In genomic region chr7:103915958-103916357, GRCh38 we compare ENCODE assay signal across 20 cellular contexts.
DNase-seq lines count a peak whose midpoint lies in the region; ATAC-seq and TF ChIP-seq lines count a peak whose summit lies in the region.
"Had no signal": no experiment of that assay in that cellular context is flagged by ENCODE, and none has a peak within 500 bp of the region (broad histone marks: within the 10 kb centered on the region; RNA-seq: fewer than 3 reads in every experiment).

No MANE protein-coding gene starts in this region.

- intact Hi-C loops in activated CD4-positive, alpha-beta memory T cell treated with anti-CD3 and anti-CD28 coated beads for 36 hours (cut with micrococcal nuclease), result no loop called here

- H3K36me3 ChIP-seq in MG63, result no peaks in the 10 kb centered on the region
- H3K36me3 ChIP-seq: heart left ventricle, upper lobe of left lung had no signal

- H3K4me3 Mint-ChIP-seq in activated CD4-positive, alpha-beta memory T cell treated with anti-CD3 and anti-CD28 coated beads for 36 hours, result no peak overlapping the region
- no peak overlapping the region for H3K4me3 Mint-ChIP-seq in activated CD4-positive, alpha-beta memory T cell treated with anti-CD3 and anti-CD28 coated beads, Interleukin-2, amount 10 ng/mL, durations not matched to agents 7 days and 5 days
- H3K4me3 Mint-ChIP-seq: activated naive CD8-positive, alpha-beta T cell; IgD-negative memory B cell; stimulated activated memory B cell treated with anti-CD40 and anti-IgM and Interleukin-4, amounts not matched to agents 10 μg/mL and 1 μg/mL and 100 μg/mL, for 72 hours had no signal

- no peaks in the 10 kb centered on the region for H3K27me3 ChIP-seq in MG63
- H3K27me3 ChIP-seq: upper lobe of left lung had no signal

- peak; percentile 10 for DNase-seq in activated CD4-positive, alpha-beta memory T cell treated with anti-CD3 and anti-CD28 coated beads for 36 hours
- no peak for DNase-seq in activated CD4-positive, alpha-beta memory T cell treated with anti-CD3 and anti-CD28 coated beads, Interleukin-2, amount 10 ng/mL, durations not matched to agents 7 days and 5 days
- DNase-seq in MG63 (peak; percentile 62), epithelial cell of esophagus (ENCODE audit: low read depth) (peak; percentile 74), retinal pigment epithelial cell (ENCODE audit: low read depth) (peak; percentile 41), NCI-H1436 treated with DMSO at 0.1 percent for 48 hours (lab: John Stamatoyannopoulos, UW) (no peak)
- DNase-seq: activated CD4-positive, CD25-positive, alpha-beta regulatory T cell treated with anti-CD3 and anti-CD28 coated beads, Interleukin-2, amount 50 U/mL, for 72 hours; activated T-cell treated with anti-CD3 and anti-CD28 coated beads, Interleukin-2, amount 50 U/mL, for 1 hour; central memory CD4-positive, alpha-beta T cell; heart left ventricle; kidney glomerular epithelial cell; NCI-H1436; NCI-H524; occipital lobe; upper lobe of left lung had no signal

- no peaks in the 10 kb centered on the region for H3K36me3 Mint-ChIP-seq in activated CD4-positive, alpha-beta memory T cell treated with anti-CD3 and anti-CD28 coated beads for 36 hours
- H3K36me3 Mint-ChIP-seq in activated CD4-positive, alpha-beta memory T cell treated with anti-CD3 and anti-CD28 coated beads, Interleukin-2, amount 10 ng/mL, durations not matched to agents 7 days and 5 days (ENCODE audit: low read depth), result no peaks in the 10 kb centered on the region
- H3K36me3 Mint-ChIP-seq: activated naive CD8-positive, alpha-beta T cell; IgD-negative memory B cell; stimulated activated memory B cell treated with anti-CD40 and anti-IgM and Interleukin-4, amounts not matched to agents 10 μg/mL and 1 μg/mL and 100 μg/mL, for 72 hours had no signal

- H3K27me3 Mint-ChIP-seq in activated CD4-positive, alpha-beta memory T cell treated with anti-CD3 and anti-CD28 coated beads for 36 hours, result peaks cover 5% of the 10 kb centered on the region
- peaks cover 7% of the 10 kb centered on the region for H3K27me3 Mint-ChIP-seq in activated CD4-positive, alpha-beta memory T cell treated with anti-CD3 and anti-CD28 coated beads, Interleukin-2, amount 10 ng/mL, durations not matched to agents 7 days and 5 days
- H3K27me3 Mint-ChIP-seq: stimulated activated memory B cell treated with anti-CD40 and anti-IgM and Interleukin-4, amounts not matched to agents 10 μg/mL and 1 μg/mL and 100 μg/mL, for 72 hours had no signal

- no peaks in the 10 kb centered on the region for H3K9me3 Mint-ChIP-seq in activated CD4-positive, alpha-beta memory T cell treated with anti-CD3 and anti-CD28 coated beads for 36 hours
- no peaks in the 10 kb centered on the region for H3K9me3 Mint-ChIP-seq in activated CD4-positive, alpha-beta memory T cell treated with anti-CD3 and anti-CD28 coated beads, Interleukin-2, amount 10 ng/mL, durations not matched to agents 7 days and 5 days
- H3K9me3 Mint-ChIP-seq: IgD-negative memory B cell had no signal

- TF ChIP-seq CTCF in epithelial cell of esophagus (IDR thresholded peaks at IDR 0.05; ENCODE audit: insufficient read depth, low read depth, low read length, missing control alignments) (no peak), retinal pigment epithelial cell (conservative IDR thresholded peaks at IDR 0.05; ENCODE audit: low read depth, low read length) (no peak)

- no peaks in the 10 kb centered on the region for H3K4me1 Mint-ChIP-seq in activated CD4-positive, alpha-beta memory T cell treated with anti-CD3 and anti-CD28 coated beads for 36 hours (ENCODE audit: low read depth)
- no peaks in the 10 kb centered on the region for H3K4me1 Mint-ChIP-seq in activated CD4-positive, alpha-beta memory T cell treated with anti-CD3 and anti-CD28 coated beads, Interleukin-2, amount 10 ng/mL, durations not matched to agents 7 days and 5 days
- H3K4me1 Mint-ChIP-seq: IgD-negative memory B cell; stimulated activated memory B cell treated with anti-CD40 and anti-IgM and Interleukin-4, amounts not matched to agents 10 μg/mL and 1 μg/mL and 100 μg/mL, for 72 hours had no signal

- H3K4me3 ChIP-seq in MG63 (no peak overlapping the region), epithelial cell of esophagus (ENCODE audit: low read length) (no peak overlapping the region), retinal pigment epithelial cell (ENCODE audit: low read length) (no peak overlapping the region)
- H3K4me3 ChIP-seq: heart left ventricle, upper lobe of left lung had no signal

- H3K27ac Mint-ChIP-seq in activated CD4-positive, alpha-beta memory T cell treated with anti-CD3 and anti-CD28 coated beads for 36 hours, result no peak overlapping the region
- no peak overlapping the region for H3K27ac Mint-ChIP-seq in activated CD4-positive, alpha-beta memory T cell treated with anti-CD3 and anti-CD28 coated beads, Interleukin-2, amount 10 ng/mL, durations not matched to agents 7 days and 5 days
- H3K27ac Mint-ChIP-seq: activated naive CD8-positive, alpha-beta T cell; IgD-negative memory B cell; stimulated activated memory B cell treated with anti-CD40 and anti-IgM and Interleukin-4, amounts not matched to agents 10 μg/mL and 1 μg/mL and 100 μg/mL, for 72 hours had no signal

- POLR2A ChIA-PET in activated CD4-positive, alpha-beta memory T cell treated with anti-CD3 and anti-CD28 coated beads for 36 hours (lab: Charles Lee), result no interaction called here
- POLR2A ChIA-PET in activated CD4-positive, alpha-beta memory T cell treated with anti-CD3 and anti-CD28 coated beads, Interleukin-2, amount 10 ng/mL, durations not matched to agents 7 days and 5 days (lab: Charles Lee), result no interaction called here

- ATAC-seq in HG02870 (IDR thresholded peaks at IDR 0.05; ENCODE audit: unreplicated experiment) (no peak), HG03354 (IDR thresholded peaks at IDR 0.05; ENCODE audit: poor library complexity, severe bottlenecking, unreplicated experiment) (no peak)
- ATAC-seq: heart left ventricle; stimulated activated memory B cell treated with anti-CD40 and anti-IgM and Interleukin-4, amounts not matched to agents 10 μg/mL and 1 μg/mL and 100 μg/mL, for 72 hours had no signal

- H3K9me3 ChIP-seq in MG63, result no peaks in the 10 kb centered on the region
- H3K9me3 ChIP-seq: heart left ventricle, upper lobe of left lung had no signal

- CTCF ChIA-PET in activated CD4-positive, alpha-beta memory T cell treated with anti-CD3 and anti-CD28 coated beads for 36 hours (lab: Charles Lee), result no interaction called here
- CTCF ChIA-PET in activated CD4-positive, alpha-beta memory T cell treated with anti-CD3 and anti-CD28 coated beads, Interleukin-2, amount 10 ng/mL, durations not matched to agents 7 days and 5 days (lab: Charles Lee), result no interaction called here

Comparison
In these comparisons a context has a peak if more than half of its experiments do, and no peak if none do; other contexts are left out.
1. DNase-seq: peak in activated CD4-positive, alpha-beta memory T cell treated with anti-CD3 and anti-CD28 coated beads for 36 hours (single experiment), MG63 (single experiment), epithelial cell of esophagus (single experiment) and retinal pigment epithelial cell (single experiment); none in activated CD4-positive, alpha-beta memory T cell treated with anti-CD3 and anti-CD28 coated beads, Interleukin-2, amount 10 ng/mL, durations not matched to agents 7 days and 5 days (single experiment) and NCI-H1436 treated with DMSO at 0.1 percent for 48 hours (single experiment).